17 cellular contexts compared by ENCODE assay signal in the genomic region with DNA sequence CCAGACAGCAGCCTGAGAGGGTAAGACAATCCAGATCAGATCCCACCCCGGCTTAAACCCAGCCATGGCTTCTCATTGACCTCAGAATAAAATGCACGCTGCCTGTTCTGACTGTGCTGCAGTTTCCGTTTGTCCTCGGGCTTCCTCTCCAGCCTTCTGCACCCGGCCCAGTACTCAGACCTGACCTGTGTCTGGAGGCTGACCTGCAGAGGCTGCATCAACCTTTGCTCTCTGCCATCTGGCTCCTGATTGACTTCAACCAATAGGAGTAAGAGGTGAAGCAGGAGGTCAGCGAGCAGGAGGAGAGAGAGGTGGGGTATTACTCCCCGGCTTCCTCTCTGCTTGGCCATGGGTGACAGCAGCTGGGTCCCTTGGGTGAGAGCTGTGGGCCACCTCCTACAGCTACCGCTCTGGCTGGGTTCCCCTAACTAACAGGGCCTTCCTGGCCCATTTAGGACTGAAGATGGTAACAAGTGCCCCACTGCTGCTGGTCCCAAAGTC. TPM values are rescaled to one million over a fixed set of nuclear protein-coding genes. Genes with fewer than 3 reads are reported as not detected.
DNase-seq lines count a peak whose midpoint lies in the region; ATAC-seq, FAIRE-seq and TF ChIP-seq lines count a peak whose summit lies in the region.
"Had no signal": no experiment of that assay in that cellular context is flagged by ENCODE, and none has a peak within 500 bp of the region (broad histone marks: within the 10 kb centered on the region; RNA-seq: fewer than 3 reads in every experiment).

No MANE protein-coding gene starts in this region.

- H3K9me3 ChIP-seq in lung (ENCODE audit: control insufficient read depth in 2 of 2, insufficient read depth in 1 of 2, low read length in 1 of 2) = no peaks in the 10 kb centered on the region
- H3K9me3 ChIP-seq in testis = no peaks in the 10 kb centered on the region

- H3K4me3 ChIP-seq in lung (no peak overlapping the region), testis (no peak overlapping the region)
- H3K4me3 ChIP-seq: smooth muscle cell had no signal

- peak; percentile 28 for DNase-seq in lung (ENCODE audit: low spot score)
- no peak for DNase-seq in HTR-8/SVneo (ENCODE audit: insufficient read length, low spot score)
- DNase-seq in RCC 7860 (ENCODE audit: low spot score) = no peak
- DNase-seq in midbrain (lab: John Stamatoyannopoulos, UW) = no peak
- DNase-seq in testis = no peak
- DNase-seq: cortex of kidney, foreskin melanocyte, H7, NCI-H1694 treated with DMSO at 0.1 percent for 48 hours, T-cell had no signal

- intact Hi-C loops in testis (cut with DNase I; ENCODE audit: low total_unique reads) = no loop called here

- H3K4me1 ChIP-seq in lung (ENCODE audit: control insufficient read depth in 2 of 2, insufficient read depth in 2 of 2, low read length in 2 of 2) (peaks cover 0 to 1% of the 10 kb centered on the region in 2 donors), testis (no peaks in the 10 kb centered on the region)

- no peak overlapping the region for H3K27ac ChIP-seq in lung (ENCODE audit: low read depth in 1 of 2, low read length in 1 of 2)
- no peak overlapping the region for H3K27ac ChIP-seq in testis

- FAIRE-seq in HTR-8/SVneo (lab: Jason Lieb, UNC) (no peak), RCC 7860 (lab: Jason Lieb, UNC) (no peak)

- no peaks in the 10 kb centered on the region for H3K36me3 ChIP-seq in lung (ENCODE audit: control insufficient read depth in 2 of 2, insufficient read depth in 2 of 2, low read length in 2 of 2)
- no peaks in the 10 kb centered on the region for H3K36me3 ChIP-seq in testis (ENCODE audit: low read depth, missing control alignments)

- TF ChIP-seq POLR2A in testis (IDR thresholded peaks at IDR 0.05) = no peak

- WGBS in lung, 2 donors = 53 to 59% methylated on average over 8 of the region's 8 CpGs
- 53 to 54% methylated on average over 7 to 8 of the region's 8 CpGs for WGBS in testis, 2 donors

- ATAC-seq in GM18511 (IDR thresholded peaks at IDR 0.05; ENCODE audit: unreplicated experiment) = peak; percentile 73
- peak; percentile 65 for ATAC-seq in GM21529 (IDR thresholded peaks at IDR 0.05; ENCODE audit: unreplicated experiment)
- ATAC-seq in HG03378 (IDR thresholded peaks at IDR 0.05; ENCODE audit: unreplicated experiment) = peak; percentile 64
- ATAC-seq in lung (ENCODE audit: insufficient read depth, low FRiP score) = no peak
- ATAC-seq: T-cell had no signal

- no peak for TF ChIP-seq CTCF in lung (IDR thresholded peaks at IDR 0.05; ENCODE audit: control extremely low read depth, extremely low read depth)
- TF ChIP-seq CTCF in testis (IDR thresholded peaks at IDR 0.05) = no peak

- H3K27me3 ChIP-seq in lung (ENCODE audit: control insufficient read depth, insufficient read depth) (no peaks in the 10 kb centered on the region), testis (no peaks in the 10 kb centered on the region)

RNA-seq across cellular contexts. Expression of a gene that starts 46.7 kb away (rescaled TPM):
- total RNA-seq in lung = not detected
- not detected for polyA plus RNA-seq in lung
- total RNA-seq in testis = 100 to 1,000 TPM; 133 to 364 TPM
- polyA plus RNA-seq in testis (ENCODE audit: insufficient read depth, low read depth, low replicate concordance) = 446 TPM
- total RNA-seq: activated CD4-positive, alpha-beta memory T cell treated with anti-CD3 and anti-CD28 coated beads, Interleukin-2, amount 10 ng/mL, durations not matched to agents 7 days and 5 days; H7; smooth muscle cell; T-cell had no signal
- polyA plus RNA-seq: adipose tissue, neural cell, smooth muscle cell had no signal

Comparison
In these comparisons a context has a peak if more than half of its experiments do, and no peak if none do; other contexts are left out.
1. RNA of a gene that starts 46.7 kb away (total RNA-seq): 133 to 364 TPM in testis; not detected in lung; every median in the first group is over 100 times any median in the second.